In the genomic region with DNA sequence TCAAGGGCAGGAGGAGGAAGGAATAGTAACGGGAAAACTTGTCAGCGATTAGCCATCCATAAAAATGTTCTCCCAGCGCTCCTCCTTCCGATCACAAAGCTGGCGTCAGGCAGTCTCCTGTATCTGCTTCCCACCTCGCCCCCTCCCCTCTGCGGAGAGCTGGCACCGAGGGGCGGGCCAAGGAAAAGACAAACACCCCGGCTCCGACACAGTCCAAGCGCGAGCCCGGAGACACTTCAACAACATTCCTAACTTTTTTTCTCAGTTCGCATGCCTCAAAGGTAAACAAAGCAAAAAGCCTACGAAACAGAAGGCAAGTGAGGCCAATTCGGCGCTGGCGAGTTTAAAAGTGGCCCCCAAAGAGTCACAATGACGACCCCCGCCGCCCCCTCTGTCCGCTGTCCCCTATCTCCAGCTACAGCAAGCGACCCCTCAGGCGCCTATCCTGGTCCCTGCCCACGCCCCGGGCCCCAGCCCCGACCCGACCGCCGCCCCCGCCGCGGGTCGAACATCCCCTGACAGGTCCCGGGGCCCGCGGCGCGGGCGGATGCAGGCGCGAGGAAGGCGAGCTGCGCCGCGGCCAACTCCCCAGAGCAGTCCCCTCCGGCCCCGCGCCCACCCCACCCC, we compare ENCODE assay signal across 8 cellular contexts. TPM values are rescaled to one million over a fixed set of nuclear protein-coding genes. Genes with fewer than 3 reads are reported as not detected.
DNase-seq lines count a peak whose midpoint lies in the region; ATAC-seq and TF ChIP-seq lines count a peak whose summit lies in the region.

No MANE protein-coding gene starts in this region.

- no peaks in the 10 kb centered on the region for H3K36me3 Mint-ChIP-seq in activated naive CD8-positive, alpha-beta T cell treated with anti-CD3 and anti-CD28 coated beads, Interleukin-2, amount 50 U/mL, for 24 hours (ENCODE audit: low read depth)

- H3K27me3 Mint-ChIP-seq in activated naive CD8-positive, alpha-beta T cell treated with anti-CD3 and anti-CD28 coated beads, Interleukin-2, amount 50 U/mL, for 24 hours = peaks cover 67% of the 10 kb centered on the region

- peak overlapping the region; percentile 40 for H3K4me3 Mint-ChIP-seq in activated naive CD8-positive, alpha-beta T cell treated with anti-CD3 and anti-CD28 coated beads, Interleukin-2, amount 50 U/mL, for 24 hours

- H3K9me3 ChIP-seq in AG04450 (ENCODE audit: control insufficient read depth, insufficient read depth, low read length) = no peaks in the 10 kb centered on the region
- H3K9me3 ChIP-seq in right cardiac atrium (ENCODE audit: control insufficient read depth, low read length) = no peaks in the 10 kb centered on the region

- H3K27me3 ChIP-seq in AG04450 (ENCODE audit: control insufficient read depth, insufficient read depth, low read length) (no peaks in the 10 kb centered on the region), right cardiac atrium (ENCODE audit: control insufficient read depth, insufficient read depth) (no peaks in the 10 kb centered on the region)

- ATAC-seq in GM19023 (IDR thresholded peaks at IDR 0.05; ENCODE audit: unreplicated experiment) (peak; percentile 13), right cardiac atrium (peak; percentile 83 to 87)
- peak; percentile 31 for ATAC-seq in activated naive CD8-positive, alpha-beta T cell treated with anti-CD3 and anti-CD28 coated beads, Interleukin-2, amount 50 U/mL, for 24 hours

- H3K27ac ChIP-seq in AG04450 (ENCODE audit: low read depth, low read length) (peak overlapping the region; percentile 25), right cardiac atrium (ENCODE audit: low read length) (peak overlapping the region; percentile 57)

- DNase-seq in AG04450 (ENCODE audit: low read depth, low spot score) (no peak), NCI-H1105 treated with DMSO at 0.1 percent for 48 hours (lab: John Stamatoyannopoulos, UW) (peak; percentile 78), right cardiac atrium (peak; percentile 57 to 86 (median 84)), retinal pigment epithelial cell (ENCODE audit: low read depth) (peak; percentile 12), activated gamma-delta T cell (lab: John Stamatoyannopoulos, UW) (no peak), HT-29 (ENCODE audit: low spot score) (no peak)
- no peak for DNase-seq in activated naive CD8-positive, alpha-beta T cell treated with anti-CD3 and anti-CD28 coated beads, Interleukin-2, amount 50 U/mL, for 24 hours

- no peaks in the 10 kb centered on the region for H3K9me3 Mint-ChIP-seq in activated naive CD8-positive, alpha-beta T cell treated with anti-CD3 and anti-CD28 coated beads, Interleukin-2, amount 50 U/mL, for 24 hours

- intact Hi-C loops in right cardiac atrium (cut with DNase I) = no loop called here

- POLR2A ChIA-PET in AG04450 (lab: Yijun Ruan, JAX) = interaction anchor here (0.5 kb wide), 1 partner anchor 1512 kb away, joined by 3 read pairs; no protein-coding TSS in a partner anchor

- peaks cover 4% of the 10 kb centered on the region for H3K4me1 Mint-ChIP-seq in activated naive CD8-positive, alpha-beta T cell treated with anti-CD3 and anti-CD28 coated beads, Interleukin-2, amount 50 U/mL, for 24 hours

- no peak overlapping the region for H3K27ac Mint-ChIP-seq in activated naive CD8-positive, alpha-beta T cell treated with anti-CD3 and anti-CD28 coated beads, Interleukin-2, amount 50 U/mL, for 24 hours

- TF ChIP-seq CTCF in AG04450 (IDR thresholded peaks at IDR 0.05; ENCODE audit: low read depth, low read length) = no peak
- no peak for TF ChIP-seq CTCF in retinal pigment epithelial cell (conservative IDR thresholded peaks at IDR 0.05; ENCODE audit: low read depth, low read length)

- WGBS in right cardiac atrium = under 1% methylated on average over 50 of the region's 50 CpGs

- peaks cover 3% of the 10 kb centered on the region for H3K4me1 ChIP-seq in right cardiac atrium (ENCODE audit: control insufficient read depth, insufficient read depth, low read length)

- CTCF ChIA-PET in AG04450 (lab: Charles Lee) = no interaction called here

- H3K4me3 ChIP-seq in AG04450 (ENCODE audit: low read depth, low read length) (peak overlapping the region; percentile 75), right cardiac atrium (ENCODE audit: low read length) (peak overlapping the region; percentile 99), retinal pigment epithelial cell (ENCODE audit: low read length) (peak overlapping the region; percentile 72)

RNA-seq across cellular contexts. Expression of a gene that starts 0.7 kb away (rescaled TPM):
- polyA plus RNA-seq in AG04450 (2011; rRNA removed) (4.7 and 5.3 TPM in 2 replicates), right cardiac atrium (4.9 TPM)
- 5.3 and 5.6 TPM in 2 replicates for polyA minus RNA-seq in AG04450 (2011; rRNA and poly(A)+ RNA removed)
- total RNA-seq in right cardiac atrium = 10 to 100 TPM; 10.2 to 20.0 (median 13.3) TPM
- 0.10 TPM in 1 of 2 replicates, not detected in the other for total RNA-seq in HT-29 (2014; rRNA removed; shearing (Covaris generic))

Comparison
In these comparisons a context has a peak if more than half of its experiments do, and no peak if none do; other contexts are left out.
1. DNase-seq: peak in NCI-H1105 treated with DMSO at 0.1 percent for 48 hours (single experiment), right cardiac atrium (3 of 3) and retinal pigment epithelial cell (single experiment); none in AG04450 (single experiment), activated naive CD8-positive, alpha-beta T cell treated with anti-CD3 and anti-CD28 coated beads, Interleukin-2, amount 50 U/mL, for 24 hours (single experiment), activated gamma-delta T cell (single experiment) and HT-29 (single experiment).
2. ATAC-seq: peak in every context shown above with its lines; median percentile 85 in right cardiac atrium; 31 in activated naive CD8-positive, alpha-beta T cell treated with anti-CD3 and anti-CD28 coated beads, Interleukin-2, amount 50 U/mL, for 24 hours; 13 in GM19023.
3. RNA of a gene that starts 0.7 kb away (total RNA-seq): 10.2 to 20.0 TPM in right cardiac atrium; 0.10 TPM in HT-29; every median in the first group is over 10 times any median in the second.
4. Peak in every context shown above with its lines, with median percentiles within 50 percentile points of each other: H3K4me3 ChIP-seq.